1 cellular context compared by ENCODE assay signal in genomic region chr14:105087308-105087962, GRCh38.
A peak's percentile ranks its signal among the peaks of the same experiment; 100 is the strongest.
TF ChIP-seq lines count a peak whose summit lies in the region.

No MANE protein-coding gene starts in this region.

TF ChIP-seq in A549, 52 proteins besides CTCF, POLR2A, EP300 and RAD21 (continued from another document):
- TF ChIP-seq USF2 (IDR thresholded peaks at IDR 0.05) (no peak), ZNF302 (CRISPR knock-in tag; IDR thresholded peaks at IDR 0.05) (no peak), ELK1 (IDR thresholded peaks at IDR 0.05; ENCODE audit: low read depth, low read length) (no peak), RCOR1 (IDR thresholded peaks at IDR 0.05; ENCODE audit: low read depth, low read length) (no peak), JUN (IDR thresholded peaks at IDR 0.05) (peak in 1 of 2 experiments; percentile 67; a peak in 3 of 5 replicates), TP53 (CRISPR knock-in tag; IDR thresholded peaks at IDR 0.05) (no peak; the same call in 1 of the 2 replicates), EHF (CRISPR knock-in tag; IDR thresholded peaks at IDR 0.05) (no peak), JUNB (IDR thresholded peaks at IDR 0.05) (no peak), CHD2 (IDR thresholded peaks at IDR 0.05; ENCODE audit: low read length, partially characterized antibody) (no peak), ZFP36 (IDR thresholded peaks at IDR 0.05; ENCODE audit: borderline replicate concordance, partially characterized antibody) (no peak), POLR2AphosphoS2 (conservative IDR thresholded peaks at IDR 0.05; ENCODE audit: low read length) (no peak), HOXA7 (CRISPR knock-in tag; IDR thresholded peaks at IDR 0.05) (no peak), NPAS2 (CRISPR knock-in tag; IDR thresholded peaks at IDR 0.05; ENCODE audit: borderline replicate concordance) (peak; percentile 38), PHF8 (IDR thresholded peaks at IDR 0.05; ENCODE audit: borderline replicate concordance, low read depth) (no peak; the same call in 1 of the 2 replicates), E2F6 (IDR thresholded peaks at IDR 0.05; ENCODE audit: borderline replicate concordance, low read depth) (peak; percentile 55; the same call in 1 of the 2 replicates), TFCP2L1 (CRISPR knock-in tag; IDR thresholded peaks at IDR 0.05) (no peak), HES2 (IDR thresholded peaks at IDR 0.05) (no peak), ZSCAN20 (CRISPR knock-in tag; IDR thresholded peaks at IDR 0.05) (no peak; the same call in 1 of the 2 replicates), FOSB (CRISPR knock-in tag; IDR thresholded peaks at IDR 0.05) (no peak; the same call in 1 of the 2 replicates), PBX3 (IDR thresholded peaks at IDR 0.05) (no peak), CBX2 (IDR thresholded peaks at IDR 0.05; ENCODE audit: borderline replicate concordance, low read depth) (no peak), SMC3 (IDR thresholded peaks at IDR 0.05) (no peak), NR3C1 (IDR thresholded peaks at IDR 0.05) (no peak), ZC3H11A (IDR thresholded peaks at IDR 0.05) (no peak), CHD4 (IDR thresholded peaks at IDR 0.05; ENCODE audit: borderline replicate concordance) (no peak), HMGXB4 (CRISPR knock-in tag; IDR thresholded peaks at IDR 0.05; ENCODE audit: borderline replicate concordance) (no peak), GATA3 (IDR thresholded peaks at IDR 0.05; ENCODE audit: borderline replicate concordance) (no peak), RNF2 (IDR thresholded peaks at IDR 0.05; ENCODE audit: borderline replicate concordance, low read depth) (no peak), KDM1A (IDR thresholded peaks at IDR 0.05; ENCODE audit: low read depth) (0 out of 2 replicates have a peak, but pooled peaks have one; percentile 73), MYC (IDR thresholded peaks at IDR 0.05; ENCODE audit: borderline replicate concordance, low read length) (no peak; the same call in 1 of the 2 replicates), KDM5A (IDR thresholded peaks at IDR 0.05) (no peak)
